ENCODE assay signal across 11 cellular contexts in genomic region chr1:19815801-19816736, GRCh38. TPM values are rescaled to one million over a fixed set of nuclear protein-coding genes. Genes with fewer than 3 reads are reported as not detected.
DNase-seq lines count a peak whose midpoint lies in the region; ATAC-seq and TF ChIP-seq lines count a peak whose summit lies in the region.
"Had no signal": no experiment of that assay in that cellular context is flagged by ENCODE, and none has a peak within 500 bp of the region (broad histone marks: within the 10 kb centered on the region; RNA-seq: fewer than 3 reads in every experiment).

No MANE protein-coding gene starts in this region.

- H3K36me3 Mint-ChIP-seq in Calu3 (ENCODE audit: insufficient read depth, unreplicated experiment), result peaks cover 15% of the 10 kb centered on the region
- H3K36me3 Mint-ChIP-seq in CD8-positive, alpha-beta T cell, result no peaks in the 10 kb centered on the region

- H3K9me3 ChIP-seq in Peyer's patch (no peaks in the 10 kb centered on the region), lower lobe of right lung (no peaks in the 10 kb centered on the region)
- H3K9me3 ChIP-seq in CD8-positive, alpha-beta T cell (ENCODE audit: low read length), result no peaks in the 10 kb centered on the region

- H3K4me3 ChIP-seq in Peyer's patch, result no peak overlapping the region
- no peak overlapping the region for H3K4me3 ChIP-seq in lower lobe of right lung
- H3K4me3 ChIP-seq in CD8-positive, alpha-beta T cell (ENCODE audit: low read depth, low read length), result no peak overlapping the region
- H3K4me3 ChIP-seq: smooth muscle cell had no signal

- H3K27me3 ChIP-seq in Peyer's patch, result no peaks in the 10 kb centered on the region
- no peaks in the 10 kb centered on the region for H3K27me3 ChIP-seq in lower lobe of right lung (ENCODE audit: low read depth)
- H3K27me3 ChIP-seq in CD8-positive, alpha-beta T cell (ENCODE audit: insufficient read depth, low read length), result no peaks in the 10 kb centered on the region

- DNase-seq in Calu3 (peak; percentile 47), NCI-H1436 treated with DMSO at 0.1 percent for 48 hours (lab: John Stamatoyannopoulos, UW) (peak; percentile 15), Peyer's patch (peak in 2 of 3 donors; percentile 91 to 92), lower lobe of right lung (peak; percentile 49), HCEC 1CT (no peak), SW 1271 (lab: John Stamatoyannopoulos, UW) (no peak)
- DNase-seq in CD8-positive, alpha-beta T cell, result no peak
- DNase-seq: activated effector memory CD4-positive, alpha-beta T cell treated with Interleukin-2 at 50 U/mL for 16 hours had no signal

- H3K4me1 Mint-ChIP-seq in Calu3 (ENCODE audit: low read depth, unreplicated experiment), result peaks cover 28% of the 10 kb centered on the region
- no peaks in the 10 kb centered on the region for H3K4me1 Mint-ChIP-seq in CD8-positive, alpha-beta T cell (ENCODE audit: low read depth)

- intact Hi-C loops in Calu3 (cut with micrococcal nuclease; ENCODE audit: unreplicated experiment) (loop anchor here (5.0 kb wide), 1 partner anchor 46 kb away; no protein-coding TSS in a partner anchor), lower lobe of right lung (cut with DNase I) (no loop called here)
- intact Hi-C loops in CD8-positive, alpha-beta T cell (cut with DNase I, micrococcal nuclease), result no loop called here

- H3K9me3 Mint-ChIP-seq in Calu3 (ENCODE audit: low read depth, unreplicated experiment), result no peaks in the 10 kb centered on the region
- H3K9me3 Mint-ChIP-seq in CD8-positive, alpha-beta T cell, result no peaks in the 10 kb centered on the region

- H3K27me3 Mint-ChIP-seq in Calu3 (ENCODE audit: unreplicated experiment), result no peaks in the 10 kb centered on the region
- no peaks in the 10 kb centered on the region for H3K27me3 Mint-ChIP-seq in CD8-positive, alpha-beta T cell (ENCODE audit: low read depth)

- POLR2A ChIA-PET in CD8-positive, alpha-beta T cell (lab: Charles Lee), result no interaction called here

- H3K27ac ChIP-seq in Peyer's patch (peak overlapping the region in 3 of 4 donors; percentile 69 to 94 (median 89)), lower lobe of right lung (no peak overlapping the region)
- H3K27ac ChIP-seq in CD8-positive, alpha-beta T cell (ENCODE audit: low read depth, low read length), result no peak overlapping the region

- H3K4me3 Mint-ChIP-seq in Calu3 (ENCODE audit: low read depth, unreplicated experiment), result peak overlapping the region; percentile 39
- no peak overlapping the region for H3K4me3 Mint-ChIP-seq in CD8-positive, alpha-beta T cell

- ATAC-seq in lower lobe of right lung (peak; percentile 8 to 12), HG02588 (IDR thresholded peaks at IDR 0.05; ENCODE audit: unreplicated experiment) (no peak)
- ATAC-seq in CD8-positive, alpha-beta T cell, result no peak

- CTCF ChIA-PET in Calu3 (lab: Charles Lee), result interaction anchor here (1.1 to 1.2 kb wide), 2 partner anchors 51 to 66 kb away, joined by 4 read pairs; partner anchors contain the start of gene OTUD3
- CTCF ChIA-PET in CD8-positive, alpha-beta T cell (lab: Charles Lee), result no interaction called here

- H3K27ac Mint-ChIP-seq in Calu3 (ENCODE audit: unreplicated experiment), result peak overlapping the region; percentile 39
- H3K27ac Mint-ChIP-seq in CD8-positive, alpha-beta T cell, result no peak overlapping the region

- H3K36me3 ChIP-seq in Peyer's patch (no peaks in the 10 kb centered on the region), lower lobe of right lung (no peaks in the 10 kb centered on the region)
- H3K36me3 ChIP-seq in CD8-positive, alpha-beta T cell (ENCODE audit: insufficient read depth, low read length), result no peaks in the 10 kb centered on the region

- no peak for TF ChIP-seq CTCF in Calu3 (IDR thresholded peaks at IDR 0.05; ENCODE audit: unreplicated experiment)
- no peak for TF ChIP-seq CTCF in Peyer's patch (IDR thresholded peaks at IDR 0.05)
- TF ChIP-seq CTCF in lower lobe of right lung (IDR thresholded peaks at IDR 0.05), result no peak
- no peak for TF ChIP-seq CTCF in CD8-positive, alpha-beta T cell (IDR thresholded peaks at IDR 0.05)

- BruUV-seq in Calu3 (replicated peaks; lab: Mats Ljungman, UMichigan), result no TSS peak

- H3K4me1 ChIP-seq in Peyer's patch (peaks cover 0 to 22% (median 1%) of the 10 kb centered on the region in 4 donors), lower lobe of right lung (no peaks in the 10 kb centered on the region)
- no peaks in the 10 kb centered on the region for H3K4me1 ChIP-seq in CD8-positive, alpha-beta T cell (ENCODE audit: insufficient read depth, low read length)

- peak in 1 of 2 donors; percentile 50 for TF ChIP-seq POLR2A in Peyer's patch (IDR thresholded peaks at IDR 0.05)

RNA-seq across cellular contexts. Expression of gene RNF186, which starts 1.0 kb away (rescaled TPM):
- not detected in 2 replicates for total RNA-seq in Calu3 (2022)
- total RNA-seq in Peyer's patch, result 10 to 100 TPM in 2 of 4 donors, 1 to 10 TPM in 2; 2.5 to 19.0 (median 10.4) TPM
- total RNA-seq in lower lobe of right lung, result not detected
- total RNA-seq in CD8-positive, alpha-beta T cell, result not detected
- total RNA-seq: mononuclear cell, smooth muscle cell had no signal

RNA-seq across cellular contexts. Expression of gene TMCO4, which starts 16.4 kb away (rescaled TPM):
- total RNA-seq in Calu3 (2022) (12.0 and 13.5 TPM in 2 replicates), Peyer's patch (10 to 100 TPM; 13.5 to 40.4 (median 26.1) TPM), lower lobe of right lung (26.3 TPM)
- total RNA-seq in CD8-positive, alpha-beta T cell, result 10 to 100 TPM; 10.1 to 12.6 TPM

Comparison
In these comparisons a context has a peak if more than half of its experiments do, and no peak if none do; other contexts are left out.
1. DNase-seq: peak in Calu3 (single experiment), NCI-H1436 treated with DMSO at 0.1 percent for 48 hours (single experiment), Peyer's patch (2 of 3) and lower lobe of right lung (single experiment); none in HCEC 1CT (single experiment), CD8-positive, alpha-beta T cell (0 of 7) and SW 1271 (0 of 2).
2. H3K27ac ChIP-seq: peak in Peyer's patch (3 of 4); none in lower lobe of right lung (single experiment) and CD8-positive, alpha-beta T cell (single experiment).
3. ATAC-seq: peak in lower lobe of right lung (2 of 2); none in CD8-positive, alpha-beta T cell (single experiment) and HG02588 (single experiment).